In the genomic region with DNA sequence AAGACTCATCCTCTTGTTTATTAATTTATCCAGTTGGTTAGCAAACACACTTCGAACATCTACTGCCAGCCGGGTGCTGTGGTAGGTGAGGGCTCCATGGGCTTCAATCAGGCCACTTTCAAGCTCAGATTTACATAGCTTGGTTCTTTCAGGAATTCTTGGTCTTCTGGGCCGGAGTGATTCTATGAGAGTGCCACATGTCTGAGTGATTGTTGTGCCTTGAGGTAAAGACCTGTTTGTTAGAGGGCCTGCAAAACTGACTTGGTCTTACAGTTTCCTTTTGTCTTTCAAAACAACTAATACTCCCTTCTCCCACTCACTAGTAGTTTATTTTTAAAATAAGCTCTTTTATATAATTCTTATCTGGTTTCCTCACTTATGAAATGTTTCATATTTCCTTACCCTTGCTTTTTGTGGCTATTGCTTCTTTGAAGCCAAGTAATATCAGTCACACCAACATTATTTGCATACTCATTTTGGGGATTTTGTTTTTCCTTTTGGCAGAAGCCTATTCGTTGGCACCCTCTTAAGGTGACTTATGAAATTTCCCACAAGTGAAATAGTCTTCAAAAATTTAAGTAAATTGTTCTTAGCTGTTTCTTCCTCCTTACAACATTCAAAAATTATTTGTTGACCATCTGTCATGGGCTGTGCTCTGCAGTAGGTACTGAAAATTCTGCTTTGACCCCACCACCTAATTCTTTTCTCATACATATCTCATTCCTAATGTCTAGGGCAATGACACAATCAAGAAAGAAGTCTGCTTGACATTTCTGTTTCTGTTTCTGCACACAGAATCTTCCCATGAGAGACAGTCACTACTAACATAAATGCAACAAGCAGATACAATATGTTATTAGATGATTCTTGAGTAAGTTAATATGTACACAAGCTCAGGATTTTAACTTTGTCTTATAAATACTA, we compare ENCODE assay signal across 8 cellular contexts.
A peak's percentile ranks its signal among the peaks of the same experiment; 100 is the strongest.
DNase-seq lines count a peak whose midpoint lies in the region; ATAC-seq and TF ChIP-seq lines count a peak whose summit lies in the region.

No MANE protein-coding gene starts in this region.

- no peak overlapping the region for H4K5ac ChIP-seq in IMR-90 (ENCODE audit: low read depth, low read length)

- ATAC-seq in GM18498 (IDR thresholded peaks at IDR 0.05; ENCODE audit: unreplicated experiment) (peak; percentile 85), GM21526 (IDR thresholded peaks at IDR 0.05; ENCODE audit: low FRiP score, unreplicated experiment) (peak; percentile 71), IMR-90 (ENCODE audit: low read depth) (no peak), foreskin keratinocyte (no peak), HG03521 (IDR thresholded peaks at IDR 0.05; ENCODE audit: unreplicated experiment) (no peak)
- no peak for ATAC-seq in effector memory CD8-positive, alpha-beta T cell (replicated peaks)

- no peak overlapping the region for H4K8ac ChIP-seq in IMR-90 (ENCODE audit: low read depth in 2 of 2, low read length in 2 of 2)
- H4K8ac ChIP-seq in trophoblast cell (ENCODE audit: low read depth, low read length) = no peak overlapping the region

- H3K36me3 Mint-ChIP-seq in effector memory CD8-positive, alpha-beta T cell (ENCODE audit: insufficient read depth) = peaks cover 3% of the 10 kb centered on the region

- CTCF ChIA-PET in IMR-90 (lab: Yijun Ruan, JAX) = interaction anchor here (0.6 to 1.1 kb wide), 3 partner anchors 75 to 110 kb away, joined by 3 read pairs; no protein-coding TSS in a partner anchor

- no peak overlapping the region for H2BK12ac ChIP-seq in trophoblast cell (ENCODE audit: low read length)

- no peak overlapping the region for H2AK9ac ChIP-seq in IMR-90 (replicated peaks; ENCODE audit: low read depth, low read length, poor library complexity)

- BruUV-seq in IMR-90 (replicated peaks; lab: Mats Ljungman, UMichigan) = no TSS peak

- no peaks in the 10 kb centered on the region for H3K27me3 Mint-ChIP-seq in effector memory CD8-positive, alpha-beta T cell

- POLR2A ChIA-PET in IMR-90 (lab: Charles Lee; ENCODE audit: unreplicated experiment) = no interaction called here

- TF ChIP-seq RAD21 in IMR-90 (IDR thresholded peaks at IDR 0.05; ENCODE audit: low read length) = peak; percentile 32

- H2BK20ac ChIP-seq in IMR-90 (ENCODE audit: low read depth, low read length) = no peak overlapping the region

- dilution Hi-C loops in IMR-90 (cut with HindIII; ENCODE audit: low sequenced_read_pairs, unreplicated experiment) = no loop called here

- H3K18ac ChIP-seq in IMR-90 (ENCODE audit: low read depth, low read length) (no peak overlapping the region), trophoblast cell (ENCODE audit: low read length) (no peak overlapping the region)

- no peak overlapping the region for H3K4me3 Mint-ChIP-seq in effector memory CD8-positive, alpha-beta T cell

- H3K79me2 ChIP-seq in trophoblast cell (ENCODE audit: control insufficient read depth, insufficient read depth, low read length, poor library complexity) = no peaks in the 10 kb centered on the region

- no peaks in the 10 kb centered on the region for H3K36me3 ChIP-seq in IMR-90 (ENCODE audit: control insufficient read depth, insufficient read depth, low read length)
- H3K36me3 ChIP-seq in trophoblast cell (ENCODE audit: control insufficient read depth in 1 of 2, insufficient read depth in 2 of 2, low read length in 2 of 2) = peaks cover 0 to 2% of the 10 kb centered on the region in 2 experiments

- H3K9me1 ChIP-seq in IMR-90 (ENCODE audit: insufficient read depth, low read length) = no peaks in the 10 kb centered on the region

- H3K9me3 Mint-ChIP-seq in effector memory CD8-positive, alpha-beta T cell = peaks cover 0 to 3% of the 10 kb centered on the region in 2 donors

- no peak overlapping the region for H4K12ac ChIP-seq in trophoblast cell (ENCODE audit: low read depth, low read length)

- TF ChIP-seq CTCF in IMR-90 (conservative IDR thresholded peaks at IDR 0.05; ENCODE audit: low read depth, low read length) (0 out of 2 replicates have a peak, but pooled peaks have one; percentile 10), foreskin keratinocyte (conservative IDR thresholded peaks at IDR 0.05) (peak; percentile 62)

- H3K27me3 ChIP-seq in IMR-90 (ENCODE audit: control insufficient read depth, insufficient read depth, low read length) = no peaks in the 10 kb centered on the region
- H3K27me3 ChIP-seq in foreskin keratinocyte = no peaks in the 10 kb centered on the region
- H3K27me3 ChIP-seq in trophoblast cell (ENCODE audit: insufficient read depth, low read length) = no peaks in the 10 kb centered on the region

- H2BK5ac ChIP-seq in IMR-90 (ENCODE audit: low read depth, low read length, poor library complexity, severe bottlenecking) (no peak overlapping the region), trophoblast cell (ENCODE audit: low read depth, low read length, poor library complexity) (no peak overlapping the region)

- DNase-seq in IMR-90 = peak; percentile 23
- DNase-seq in foreskin keratinocyte = peak in 1 of 2 donors; percentile 18
- DNase-seq in trophoblast cell = no peak
- DNase-seq in effector memory CD8-positive, alpha-beta T cell = no peak
- no peak for DNase-seq in activated CD4-positive, alpha-beta T cell treated with anti-CD3 and anti-CD28 coated beads for 1 hour

- H2AK5ac ChIP-seq in IMR-90 (ENCODE audit: low read depth, low read length) (no peak overlapping the region), trophoblast cell (ENCODE audit: low read length) (no peak overlapping the region)

- no peaks in the 10 kb centered on the region for H4K20me1 ChIP-seq in IMR-90 (ENCODE audit: insufficient read depth, low read length)

- H3K4me3 ChIP-seq in IMR-90 (ENCODE audit: insufficient read depth, low read depth, low read length) (no peak overlapping the region), trophoblast cell (ENCODE audit: low read depth, low read length) (no peak overlapping the region)

- H3K23ac ChIP-seq in IMR-90 (ENCODE audit: low read depth, low read length) (no peak overlapping the region), trophoblast cell (ENCODE audit: low read length) (no peak overlapping the region)

- H3K27ac ChIP-seq in IMR-90 (ENCODE audit: insufficient read depth, low read length) (no peak overlapping the region; the same call in 1 of the 2 replicates), foreskin keratinocyte (no peak overlapping the region), trophoblast cell (ENCODE audit: low read depth, low read length) (no peak overlapping the region)

- H3K9ac ChIP-seq in IMR-90 (ENCODE audit: low read depth, low read length) = no peak overlapping the region
- H3K9ac ChIP-seq in trophoblast cell (ENCODE audit: low read length) = no peak overlapping the region

- no peak overlapping the region for H2AFZ ChIP-seq in IMR-90 (replicated peaks; ENCODE audit: low read length, poor library complexity)
- H2AFZ ChIP-seq in trophoblast cell (ENCODE audit: insufficient read depth, low read length, poor library complexity) = no peak overlapping the region

- WGBS in IMR-90 (ENCODE audit: extremely low coverage in 2 of 2, insufficient read length in 1 of 2), 2 experiments = no CpG with 5 or more reads among the region's 4 CpGs
- no CpG with 5 or more reads among the region's 4 CpGs for WGBS in trophoblast cell (ENCODE audit: extremely low coverage, insufficient coverage, insufficient read length)

- no peak for TF ChIP-seq POLR2A in IMR-90 (IDR thresholded peaks at IDR 0.05; ENCODE audit: low read depth, low read length)

- H2BK15ac ChIP-seq in IMR-90 (ENCODE audit: low read depth, low read length) = no peak overlapping the region

- H3K4me2 ChIP-seq in IMR-90 (ENCODE audit: low read depth, low read length) (no peak overlapping the region), trophoblast cell (ENCODE audit: low read length) (no peak overlapping the region)

- 0 out of 2 replicates have a peak, but pooled peaks cover 2% of the 10 kb centered on the region for H3K4me1 ChIP-seq in IMR-90 (ENCODE audit: control insufficient read depth, insufficient read depth, low read length)
- no peaks in the 10 kb centered on the region for H3K4me1 ChIP-seq in foreskin keratinocyte
- no peaks in the 10 kb centered on the region for H3K4me1 ChIP-seq in trophoblast cell (ENCODE audit: control insufficient read depth in 1 of 2, insufficient read depth in 2 of 2, low read length in 2 of 2)

- H3K4ac ChIP-seq in IMR-90 (ENCODE audit: low read depth, low read length) = no peak overlapping the region
- H3K4ac ChIP-seq in trophoblast cell (ENCODE audit: low read depth, low read length) = no peak overlapping the region

- H3K79me1 ChIP-seq in IMR-90 (ENCODE audit: low read depth in 1 of 2, low read length in 2 of 2) (no peaks in the 10 kb centered on the region), trophoblast cell (ENCODE audit: low read length) (no peaks in the 10 kb centered on the region)

- H3K14ac ChIP-seq in IMR-90 (replicated peaks; ENCODE audit: low read depth, low read length) = no peak overlapping the region
- no peak overlapping the region for H3K14ac ChIP-seq in trophoblast cell (ENCODE audit: low read length)

- no peak overlapping the region for H2BK120ac ChIP-seq in IMR-90 (ENCODE audit: low read depth, low read length)
- H2BK120ac ChIP-seq in trophoblast cell (ENCODE audit: insufficient read depth, low read length, poor library complexity) = no peak overlapping the region

- in situ Hi-C loops in IMR-90 (cut with MboI; ENCODE audit: low sequenced_read_pairs) = no loop called here

- peaks cover 3% of the 10 kb centered on the region; the same call in 1 of the 2 replicates for H3K9me3 ChIP-seq in IMR-90 (ENCODE audit: control insufficient read depth, insufficient read depth, low read length)
- H3K9me3 ChIP-seq in trophoblast cell (ENCODE audit: insufficient read depth, low read depth, low read length) = no peaks in the 10 kb centered on the region

- intact Hi-C loops in IMR-90 (cut with micrococcal nuclease) = loop anchor here (5.0 kb wide), 1 partner anchor 64 kb away; no protein-coding TSS in a partner anchor

- no peaks in the 10 kb centered on the region for H3K4me1 Mint-ChIP-seq in effector memory CD8-positive, alpha-beta T cell (ENCODE audit: low read depth in 2 of 2)

- H4K91ac ChIP-seq in IMR-90 (ENCODE audit: insufficient read depth, low read depth, low read length) (no peak overlapping the region), trophoblast cell (ENCODE audit: low read depth, low read length) (no peak overlapping the region)

- no peak overlapping the region for H3K27ac Mint-ChIP-seq in effector memory CD8-positive, alpha-beta T cell

- no peak overlapping the region for H3K56ac ChIP-seq in IMR-90 (ENCODE audit: extremely low read depth, insufficient read depth, low read length)

TF ChIP-seq in IMR-90, 13 proteins besides CTCF, POLR2A, EP300 and RAD21 (continues in another document):
- TF ChIP-seq MAZ (IDR thresholded peaks at IDR 0.05; ENCODE audit: borderline replicate concordance, low read depth, low read length) = no peak
- TF ChIP-seq CHD1 (IDR thresholded peaks at IDR 0.05; ENCODE audit: low read depth, low read length) = no peak
- TF ChIP-seq RCOR1 (IDR thresholded peaks at IDR 0.05; ENCODE audit: insufficient replicate concordance, low read length) = no peak

Comparison
In these comparisons a context has a peak if more than half of its experiments do, and no peak if none do; other contexts are left out.
1. ATAC-seq: peak in GM18498 (single experiment) and GM21526 (single experiment); none in IMR-90 (single experiment), foreskin keratinocyte (single experiment), HG03521 (single experiment) and effector memory CD8-positive, alpha-beta T cell (single experiment).